In the genomic region with DNA sequence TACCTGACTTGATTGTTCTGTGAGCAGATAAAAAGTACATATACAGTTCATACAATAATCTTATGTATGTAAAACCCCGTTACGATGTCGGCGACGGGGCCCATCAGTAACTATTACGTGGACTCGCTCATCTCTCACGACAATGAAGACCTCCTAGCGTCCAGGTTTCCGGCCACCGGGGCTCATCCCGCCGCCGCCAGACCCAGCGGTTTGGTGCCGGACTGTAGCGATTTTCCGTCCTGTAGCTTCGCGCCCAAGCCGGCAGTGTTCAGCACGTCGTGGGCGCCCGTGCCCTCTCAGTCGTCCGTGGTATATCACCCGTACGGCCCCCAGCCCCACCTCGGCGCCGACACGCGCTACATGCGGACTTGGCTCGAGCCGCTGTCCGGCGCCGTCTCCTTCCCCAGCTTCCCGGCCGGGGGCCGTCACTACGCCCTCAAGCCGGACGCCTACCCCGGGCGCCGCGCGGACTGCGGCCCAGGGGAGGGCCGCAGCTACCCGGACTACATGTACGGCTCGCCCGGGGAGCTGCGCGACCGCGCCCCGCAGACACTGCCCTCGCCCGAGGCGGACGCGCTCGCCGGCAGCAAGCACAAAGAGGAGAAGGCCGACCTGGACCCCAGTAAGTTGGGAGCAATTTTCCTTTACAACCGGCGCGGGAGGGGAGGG, we compare ENCODE assay signal across 10 cellular contexts. TPM values are rescaled to one million over a fixed set of nuclear protein-coding genes. Genes with fewer than 3 reads are reported as not detected.
A peak's percentile ranks its signal among the peaks of the same experiment; 100 is the strongest.
DNase-seq lines count a peak whose midpoint lies in the region; TF ChIP-seq lines count a peak whose summit lies in the region.
"Had no signal": no experiment of that assay in that cellular context is flagged by ENCODE, and none has a peak within 500 bp of the region (broad histone marks: within the 10 kb centered on the region; RNA-seq: fewer than 3 reads in every experiment).

A gene (plus strand): TSS at position 57 of the 669 bp plus-strand sequence. CDS start 28 bp downstream, at position 85.

- H3K9me3 Mint-ChIP-seq in activated CD4-positive, alpha-beta T cell treated with anti-CD3 and anti-CD28 coated beads, Interleukin-2, amount 10 ng/mL, durations not matched to agents 24 days and 14 days, result no peaks in the 10 kb centered on the region

- H3K27ac ChIP-seq in VCaP (peak within 1 kb of the TSS; percentile 94), iPS-18a (ENCODE audit: low read length) (no peak within 1 kb of the TSS), suprapubic skin (peak within 1 kb of the TSS; percentile 98)

- intact Hi-C loops in activated CD4-positive, alpha-beta T cell treated with anti-CD3 and anti-CD28 coated beads, Interleukin-2, amount 10 ng/mL, durations not matched to agents 24 days and 14 days (cut with micrococcal nuclease), result loop anchor here (10.0 kb wide), 1 partner anchor 365 kb away; a partner anchor contains a TSS

- H3K4me1 ChIP-seq in iPS-18a (ENCODE audit: control insufficient read depth, low read depth, low read length) (peaks cover 4% of the 10 kb centered on the region), suprapubic skin (peaks cover 60% of the 10 kb centered on the region)

- H3K9me3 ChIP-seq in iPS-18a (ENCODE audit: control insufficient read depth, low read depth, low read length) (no peaks in the 10 kb centered on the region), suprapubic skin (no peaks in the 10 kb centered on the region)

- H3K27me3 Mint-ChIP-seq in activated CD4-positive, alpha-beta T cell treated with anti-CD3 and anti-CD28 coated beads, Interleukin-2, amount 10 ng/mL, durations not matched to agents 24 days and 14 days, result peaks cover 92% of the 10 kb centered on the region

- H3K27ac Mint-ChIP-seq in activated CD4-positive, alpha-beta T cell treated with anti-CD3 and anti-CD28 coated beads, Interleukin-2, amount 10 ng/mL, durations not matched to agents 24 days and 14 days, result peak within 1 kb of the TSS; percentile 56

- no peak for DNase-seq in activated CD4-positive, alpha-beta T cell treated with anti-CD3 and anti-CD28 coated beads, Interleukin-2, amount 10 ng/mL, durations not matched to agents 24 days and 14 days
- no peak for DNase-seq in activated CD4-positive, alpha-beta T cell treated with anti-CD3 and anti-CD28 coated beads, Interleukin-2, amount 50 U/mL, for 1 hour
- DNase-seq in suprapubic skin (ENCODE audit: low spot score in 2 of 2) (no peak), NCI-H187 treated with DMSO at 0.1 percent for 48 hours (lab: John Stamatoyannopoulos, UW) (no peak), NCI-H774 (lab: John Stamatoyannopoulos, UW) (no peak), SHP77 (lab: John Stamatoyannopoulos, UW) (no peak)
- DNase-seq: DND-41, small intestine had no signal

- H3K4me1 Mint-ChIP-seq in activated CD4-positive, alpha-beta T cell treated with anti-CD3 and anti-CD28 coated beads, Interleukin-2, amount 10 ng/mL, durations not matched to agents 24 days and 14 days, result peaks cover 20% of the 10 kb centered on the region

- H3K9ac ChIP-seq in iPS-18a (ENCODE audit: low read length), result no peak within 1 kb of the TSS

- H3K36me3 ChIP-seq in iPS-18a (ENCODE audit: control insufficient read depth, low read depth, low read length) (no peaks in the 10 kb centered on the region), suprapubic skin (no peaks in the 10 kb centered on the region)

- H3K4me3 ChIP-seq in iPS-18a (ENCODE audit: low read length) (peak within 1 kb of the TSS; percentile 35), suprapubic skin (peak within 1 kb of the TSS; percentile 67)

- H3K36me3 Mint-ChIP-seq in activated CD4-positive, alpha-beta T cell treated with anti-CD3 and anti-CD28 coated beads, Interleukin-2, amount 10 ng/mL, durations not matched to agents 24 days and 14 days (ENCODE audit: low read depth), result no peaks in the 10 kb centered on the region

- no peak for TF ChIP-seq EP300 in suprapubic skin (IDR thresholded peaks at IDR 0.05)

- 2% methylated on average over 59 of the region's 73 CpGs for WGBS in suprapubic skin

- no peak for TF ChIP-seq POLR2A in suprapubic skin (IDR thresholded peaks at IDR 0.05)

- TF ChIP-seq CTCF in VCaP (conservative IDR thresholded peaks at IDR 0.05) (no peak), suprapubic skin (IDR thresholded peaks at IDR 0.05) (no peak)

- peaks cover 100% of the 10 kb centered on the region for H3K27me3 ChIP-seq in iPS-18a (ENCODE audit: control insufficient read depth, insufficient read depth, low read length)
- H3K27me3 ChIP-seq in suprapubic skin, result peaks cover 12% of the 10 kb centered on the region

- H3K4me3 Mint-ChIP-seq in activated CD4-positive, alpha-beta T cell treated with anti-CD3 and anti-CD28 coated beads, Interleukin-2, amount 10 ng/mL, durations not matched to agents 24 days and 14 days, result peak within 1 kb of the TSS; percentile 39

RNA-seq across cellular contexts. Expression of the gene that starts here (rescaled TPM):
- not detected in 2 replicates for total RNA-seq in activated CD4-positive, alpha-beta T cell treated with anti-CD3 and anti-CD28 coated beads, Interleukin-2, amount 10 ng/mL, durations not matched to agents 24 days and 14 days
- total RNA-seq in suprapubic skin, result 10 to 100 TPM in 1 of 4 donors, 1 to 10 TPM in 3; 4.9 to 12.2 (median 6.1) TPM
